1 cellular context compared by ENCODE assay signal in genomic region chr11:35152575-35152974, GRCh38.
TF ChIP-seq lines count a peak whose summit lies in the region.

No MANE protein-coding gene starts in this region.

TF ChIP-seq in H1, 55 proteins besides CTCF, POLR2A, EP300 and RAD21 (continued from another document):
- TF ChIP-seq JUN (IDR thresholded peaks at IDR 0.05; ENCODE audit: low read depth, low read length) (no peak), KDM1A (IDR thresholded peaks at IDR 0.05; ENCODE audit: borderline replicate concordance, low read length) (no peak), SP4 (IDR thresholded peaks at IDR 0.05; ENCODE audit: low read length) (no peak)
